Comparison of ENCODE assay signal across 9 cellular contexts in the genomic region with DNA sequence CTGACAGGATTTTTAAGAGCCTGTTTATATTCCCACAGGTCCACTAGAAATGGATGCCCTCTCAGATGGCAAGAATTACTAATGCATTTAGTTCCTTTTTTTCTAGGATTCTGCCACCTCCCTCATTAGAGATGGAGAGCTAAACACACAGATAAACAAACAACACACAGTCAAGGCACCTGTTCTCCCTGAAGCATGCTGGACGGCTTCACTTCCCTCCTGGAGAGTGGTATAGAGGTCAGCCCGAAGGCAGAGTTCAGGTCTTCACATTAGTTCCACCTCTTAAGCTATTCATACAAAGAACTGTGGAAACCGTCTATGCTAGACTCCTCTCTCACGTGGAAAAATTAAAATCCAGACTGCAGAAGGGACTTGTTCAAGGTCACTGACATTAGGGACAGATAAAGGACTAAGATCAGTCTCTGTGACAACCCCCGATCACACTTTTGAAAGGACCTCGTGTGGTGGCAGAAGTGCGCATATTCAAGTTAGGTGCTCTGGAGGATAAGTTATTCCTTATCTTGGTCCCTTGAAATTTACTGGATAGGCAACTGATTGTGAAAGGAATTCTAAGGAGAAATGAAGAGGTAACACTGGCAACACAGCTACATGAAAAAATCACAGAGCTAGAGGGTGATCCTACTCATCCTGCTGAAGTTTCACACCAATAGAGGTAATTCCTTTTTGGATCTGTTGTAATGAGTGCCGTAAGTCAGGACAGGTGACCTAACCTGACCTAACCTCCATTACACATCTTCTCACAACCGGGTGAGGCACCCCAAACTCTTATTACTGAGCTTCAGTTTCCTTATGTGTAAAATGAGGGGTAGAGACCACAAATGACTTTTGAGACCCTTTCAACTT.
DNase-seq lines count a peak whose midpoint lies in the region; ATAC-seq, FAIRE-seq and TF ChIP-seq lines count a peak whose summit lies in the region.
"Had no signal": no experiment of that assay in that cellular context is flagged by ENCODE, and none has a peak within 500 bp of the region (broad histone marks: within the 10 kb centered on the region; RNA-seq: fewer than 3 reads in every experiment).

No MANE protein-coding gene starts in this region.

- TF ChIP-seq CTCF in astrocyte (IDR thresholded peaks at IDR 0.05; ENCODE audit: insufficient read depth, low read depth, low read length), result no peak
- no peak for TF ChIP-seq CTCF in thyroid gland (IDR thresholded peaks at IDR 0.05)

- H3K4me1 Mint-ChIP-seq in astrocyte (ENCODE audit: low read depth, unreplicated experiment), result peaks cover 81% of the 10 kb centered on the region
- H3K4me1 Mint-ChIP-seq in activated T-helper 2 cell treated with anti-CD3 and anti-CD28 coated beads, Interferon-gamma antibody, Interleukin-2, Interleukin-4, amounts not matched to agents 10 μg/mL and 5 μg/mL and 100 μg/mL, durations not matched to agents 14 hours and 24 hours and 36 hours (ENCODE audit: low read depth), result peaks cover 59% of the 10 kb centered on the region

- H3K36me3 Mint-ChIP-seq in astrocyte (ENCODE audit: low read depth, unreplicated experiment), result peaks cover 4% of the 10 kb centered on the region
- no peaks in the 10 kb centered on the region for H3K36me3 Mint-ChIP-seq in activated T-helper 2 cell treated with anti-CD3 and anti-CD28 coated beads, Interferon-gamma antibody, Interleukin-2, Interleukin-4, amounts not matched to agents 10 μg/mL and 5 μg/mL and 100 μg/mL, durations not matched to agents 14 hours and 24 hours and 36 hours (ENCODE audit: low read depth)

- H3K4me3 ChIP-seq in astrocyte (ENCODE audit: insufficient read depth, low read depth, low read length), result no peak overlapping the region
- no peak overlapping the region for H3K4me3 ChIP-seq in thyroid gland (replicated peaks in 1 of 3)

- peaks cover 39% of the 10 kb centered on the region for H4K20me1 ChIP-seq in astrocyte (ENCODE audit: insufficient read depth, low read length)

- no peaks in the 10 kb centered on the region for H3K36me3 ChIP-seq in astrocyte (ENCODE audit: insufficient read depth, low read length)
- no peaks in the 10 kb centered on the region for H3K36me3 ChIP-seq in thyroid gland

- 87 to 89% methylated on average over 9 of the region's 9 CpGs for WGBS in thyroid gland, 2 donors

- no peak overlapping the region for H3K9ac ChIP-seq in astrocyte (ENCODE audit: low read length)

- no peak for FAIRE-seq in astrocyte (lab: Jason Lieb, UNC)

- peaks cover 94% of the 10 kb centered on the region for H3K79me2 ChIP-seq in astrocyte (ENCODE audit: insufficient read depth, low read length)

- no peaks in the 10 kb centered on the region for H3K9me3 Mint-ChIP-seq in astrocyte (ENCODE audit: unreplicated experiment)
- no peaks in the 10 kb centered on the region for H3K9me3 Mint-ChIP-seq in activated T-helper 2 cell treated with anti-CD3 and anti-CD28 coated beads, Interferon-gamma antibody, Interleukin-2, Interleukin-4, amounts not matched to agents 10 μg/mL and 5 μg/mL and 100 μg/mL, durations not matched to agents 14 hours and 24 hours and 36 hours
- H3K9me3 Mint-ChIP-seq: neural crest cell had no signal

- no peak overlapping the region for H3K4me3 Mint-ChIP-seq in astrocyte (ENCODE audit: unreplicated experiment)
- no peak overlapping the region for H3K4me3 Mint-ChIP-seq in activated T-helper 2 cell treated with anti-CD3 and anti-CD28 coated beads, Interferon-gamma antibody, Interleukin-2, Interleukin-4, amounts not matched to agents 10 μg/mL and 5 μg/mL and 100 μg/mL, durations not matched to agents 14 hours and 24 hours and 36 hours (ENCODE audit: low read depth)
- H3K4me3 Mint-ChIP-seq: neural crest cell had no signal

- peak overlapping the region; percentile 75 for H3K4me2 ChIP-seq in astrocyte (ENCODE audit: low read length)

- ATAC-seq in GM18511 (IDR thresholded peaks at IDR 0.05; ENCODE audit: unreplicated experiment) (peak; percentile 59), GM21367 (IDR thresholded peaks at IDR 0.05; ENCODE audit: unreplicated experiment) (peak; percentile 2), HG03175 (IDR thresholded peaks at IDR 0.05; ENCODE audit: unreplicated experiment) (peak; percentile 57)

- H2AFZ ChIP-seq in astrocyte (ENCODE audit: low read depth, low read length), result no peak overlapping the region

- no peaks in the 10 kb centered on the region for H3K27me3 Mint-ChIP-seq in astrocyte (ENCODE audit: low read depth, unreplicated experiment)
- peaks cover 16% of the 10 kb centered on the region for H3K27me3 Mint-ChIP-seq in activated T-helper 2 cell treated with anti-CD3 and anti-CD28 coated beads, Interferon-gamma antibody, Interleukin-2, Interleukin-4, amounts not matched to agents 10 μg/mL and 5 μg/mL and 100 μg/mL, durations not matched to agents 14 hours and 24 hours and 36 hours (ENCODE audit: low read depth)

- peak overlapping the region; percentile 87 for H3K27ac ChIP-seq in astrocyte (ENCODE audit: low read depth, low read length)
- H3K27ac ChIP-seq in thyroid gland, result no peak overlapping the region

- H3K27ac Mint-ChIP-seq in astrocyte (ENCODE audit: unreplicated experiment), result peak overlapping the region; percentile 85
- no peak overlapping the region for H3K27ac Mint-ChIP-seq in activated T-helper 2 cell treated with anti-CD3 and anti-CD28 coated beads, Interferon-gamma antibody, Interleukin-2, Interleukin-4, amounts not matched to agents 10 μg/mL and 5 μg/mL and 100 μg/mL, durations not matched to agents 14 hours and 24 hours and 36 hours

- peaks cover 54% of the 10 kb centered on the region for H3K4me1 ChIP-seq in astrocyte (ENCODE audit: insufficient read depth, low read length)
- H3K4me1 ChIP-seq in thyroid gland, result peaks cover 0 to 30% of the 10 kb centered on the region in 2 donors

- H3K9me3 ChIP-seq in astrocyte (ENCODE audit: insufficient read depth, low read depth, low read length) (no peaks in the 10 kb centered on the region), thyroid gland (no peaks in the 10 kb centered on the region)

- DNase-seq in astrocyte (ENCODE audit: low read depth) (no peak), OCI-M1 (lab: John Stamatoyannopoulos, UW) (no peak), DMS 273 (lab: John Stamatoyannopoulos, UW; ENCODE audit: unreplicated experiment) (no peak), thyroid gland (no peak)
- DNase-seq in activated T-helper 2 cell treated with anti-CD3 and anti-CD28 coated beads, Interferon-gamma antibody, Interleukin-2, Interleukin-4, amounts not matched to agents 10 μg/mL and 5 μg/mL and 100 μg/mL, durations not matched to agents 14 hours and 24 hours and 36 hours (ENCODE audit: low spot score), result no peak

- intact Hi-C loops in activated T-helper 2 cell treated with anti-CD3 and anti-CD28 coated beads, Interferon-gamma antibody, Interleukin-2, Interleukin-4, amounts not matched to agents 10 μg/mL and 5 μg/mL and 100 μg/mL, durations not matched to agents 14 hours and 24 hours and 36 hours (cut with micrococcal nuclease), result loop anchor here (5.0 kb wide), 2 partner anchors 195 to 1030 kb away; no protein-coding TSS in a partner anchor
- intact Hi-C loops in thyroid gland (cut with DNase I), result no loop called here

- H3K27me3 ChIP-seq in astrocyte (ENCODE audit: insufficient read depth, low read length) (no peaks in the 10 kb centered on the region), thyroid gland (no peaks in the 10 kb centered on the region)

- no peak for TF ChIP-seq POLR2A in thyroid gland (IDR thresholded peaks at IDR 0.05)

Comparison
In these comparisons a context has a peak if more than half of its experiments do, and no peak if none do; other contexts are left out.
1. ATAC-seq: peak in every context shown above with its lines; median percentile 59 in GM18511; 57 in HG03175; 2 in GM21367.